Comparison of ENCODE assay signal across 18 cellular contexts in the genomic region with DNA sequence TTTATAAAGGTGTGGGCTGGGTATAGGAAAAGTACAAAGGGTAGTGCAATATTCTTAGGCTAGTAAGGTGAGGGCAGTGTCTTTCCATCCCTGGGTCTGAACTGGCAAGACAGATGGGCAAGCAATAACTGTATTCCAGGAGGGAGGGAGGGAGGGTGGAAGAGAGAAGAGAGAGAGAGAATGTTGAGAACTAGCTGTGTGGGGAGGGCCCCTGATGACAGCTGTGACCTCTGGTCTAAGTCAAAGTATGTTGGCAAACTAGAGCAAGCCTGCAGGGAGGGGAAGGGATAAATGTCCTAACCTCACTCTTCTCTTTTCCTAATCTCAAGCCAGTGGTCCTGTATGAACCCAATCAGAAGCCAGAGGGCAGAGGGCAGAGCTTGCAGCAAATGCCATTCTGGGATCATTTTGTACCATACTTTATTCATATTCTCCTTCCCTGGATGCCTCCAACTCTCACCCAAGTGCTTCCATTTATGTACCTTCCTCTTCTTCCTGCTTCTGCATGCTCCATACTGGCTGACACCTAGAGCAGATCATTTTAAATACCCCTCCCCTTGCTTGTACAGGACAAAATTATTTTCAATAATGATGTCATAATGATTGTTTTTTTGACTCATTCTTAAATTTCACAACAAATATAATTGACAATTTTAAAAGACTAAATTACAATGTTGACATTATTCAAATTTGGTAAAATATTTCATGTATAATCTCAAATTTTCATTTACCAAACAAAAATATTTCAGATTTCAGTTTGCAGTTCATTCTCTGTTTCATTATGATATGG.
"Had no signal": no experiment of that assay in that cellular context is flagged by ENCODE, and none has a peak within 500 bp of the region (broad histone marks: within the 10 kb centered on the region; RNA-seq: fewer than 3 reads in every experiment).

No MANE protein-coding gene starts in this region.

- H3K9me3 Mint-ChIP-seq: activated T-cell treated with anti-CD3 and anti-CD28 coated beads, Interleukin-2, amount 50 U/mL, for 24 hours; type B pancreatic cell had no signal

- DNase-seq: activated CD4-positive, alpha-beta T cell treated with anti-CD3 and anti-CD28 coated beads for 1 hour; activated CD4-positive, alpha-beta T cell treated with anti-CD3 and anti-CD28 coated beads, Interleukin-2, amount 50 U/mL, for 48 hours; activated CD8-positive, alpha-beta memory T cell treated with anti-CD3 and anti-CD28 coated beads, Interleukin-2, amount 10 ng/mL, durations not matched to agents 7 days and 5 days; activated gamma-delta T cell; activated T-cell treated with anti-CD3 and anti-CD28 coated beads, Interleukin-2, amount 50 U/mL, for 24 hours; amygdala; esophagus squamous epithelium; lower lobe of right lung; naive thymus-derived CD4-positive, alpha-beta T cell; posterior cingulate gyrus; stimulated activated CD4-positive, alpha-beta T cell treated with anti-CD3 and anti-CD28 coated beads, Interleukin-2, amount 100 ng/mL, for 24 hours; stimulated activated naive CD4-positive, alpha-beta T cell treated with Interleukin-2 at 50 U/mL for 16 hours; SW 1271 had no signal

- FAIRE-seq: keratinocyte had no signal

- H3K4me3 ChIP-seq: esophagus squamous epithelium, lower lobe of right lung had no signal

- H3K27ac ChIP-seq: esophagus squamous epithelium, lower lobe of right lung had no signal

- H3K4me1 ChIP-seq: lower lobe of right lung had no signal

- H3K27me3 ChIP-seq: esophagus squamous epithelium had no signal

- H3K4me1 Mint-ChIP-seq: activated CD8-positive, alpha-beta memory T cell treated with anti-CD3 and anti-CD28 coated beads, Interleukin-2, amount 10 ng/mL, durations not matched to agents 7 days and 5 days; naive thymus-derived CD4-positive, alpha-beta T cell had no signal

- H3K27me3 Mint-ChIP-seq: activated naive CD8-positive, alpha-beta T cell; brain; type B pancreatic cell had no signal

- H3K36me3 ChIP-seq: esophagus squamous epithelium, lower lobe of right lung had no signal

- H3K36me3 Mint-ChIP-seq: activated CD8-positive, alpha-beta memory T cell treated with anti-CD3 and anti-CD28 coated beads, Interleukin-2, amount 10 ng/mL, durations not matched to agents 7 days and 5 days; activated naive CD8-positive, alpha-beta T cell; naive thymus-derived CD4-positive, alpha-beta T cell; type B pancreatic cell had no signal

- H3K27ac Mint-ChIP-seq: activated CD8-positive, alpha-beta memory T cell treated with anti-CD3 and anti-CD28 coated beads, Interleukin-2, amount 10 ng/mL, durations not matched to agents 7 days and 5 days; activated naive CD8-positive, alpha-beta T cell; activated T-cell treated with anti-CD3 and anti-CD28 coated beads, Interleukin-2, amount 50 U/mL, for 24 hours; type B pancreatic cell had no signal

- H3K9me3 ChIP-seq: esophagus squamous epithelium, lower lobe of right lung had no signal

- ATAC-seq: activated CD8-positive, alpha-beta memory T cell treated with anti-CD3 and anti-CD28 coated beads, Interleukin-2, amount 10 ng/mL, durations not matched to agents 7 days and 5 days; lower lobe of right lung; naive thymus-derived CD4-positive, alpha-beta T cell; sciatic nerve had no signal

- H3K4me3 Mint-ChIP-seq: activated CD8-positive, alpha-beta memory T cell treated with anti-CD3 and anti-CD28 coated beads, Interleukin-2, amount 10 ng/mL, durations not matched to agents 7 days and 5 days; activated naive CD8-positive, alpha-beta T cell; activated T-cell treated with anti-CD3 and anti-CD28 coated beads, Interleukin-2, amount 50 U/mL, for 24 hours; brain; naive thymus-derived CD4-positive, alpha-beta T cell; type B pancreatic cell had no signal
